8 cellular contexts compared by ENCODE assay signal in genomic region chr2:120012363-120012762, GRCh38. TPM values are rescaled to one million over a fixed set of nuclear protein-coding genes. Genes with fewer than 3 reads are reported as not detected.
DNase-seq lines count a peak whose midpoint lies in the region; ATAC-seq, FAIRE-seq and TF ChIP-seq lines count a peak whose summit lies in the region.

No MANE protein-coding gene starts in this region.

- H3K9me3 Mint-ChIP-seq in activated naive CD4-positive, alpha-beta T cell treated with anti-CD3 and anti-CD28 coated beads for 36 hours, result no peaks in the 10 kb centered on the region
- H3K9me3 Mint-ChIP-seq in activated naive CD8-positive, alpha-beta T cell treated with anti-CD3 and anti-CD28 coated beads for 36 hours, result no peaks in the 10 kb centered on the region

- H3K4me1 Mint-ChIP-seq in activated naive CD4-positive, alpha-beta T cell treated with anti-CD3 and anti-CD28 coated beads for 36 hours (ENCODE audit: low read depth), result peaks cover 8% of the 10 kb centered on the region
- peaks cover 16% of the 10 kb centered on the region for H3K4me1 Mint-ChIP-seq in activated naive CD8-positive, alpha-beta T cell treated with anti-CD3 and anti-CD28 coated beads for 36 hours

- CTCF ChIA-PET in activated naive CD4-positive, alpha-beta T cell treated with anti-CD3 and anti-CD28 coated beads for 36 hours (lab: Charles Lee), result interaction anchor here (0.6 to 1.5 kb wide), 5 partner anchors 97 to 301 kb away, joined by 3 to 7 read pairs (median 3); no protein-coding TSS in a partner anchor

- H3K36me3 ChIP-seq in upper lobe of left lung, result no peaks in the 10 kb centered on the region

- no peaks in the 10 kb centered on the region for H3K27me3 ChIP-seq in upper lobe of left lung

- DNase-seq in activated naive CD4-positive, alpha-beta T cell treated with anti-CD3 and anti-CD28 coated beads for 36 hours, result no peak
- no peak for DNase-seq in activated naive CD4-positive, alpha-beta T cell (lab: John Stamatoyannopoulos, UW)
- DNase-seq in activated naive CD8-positive, alpha-beta T cell treated with anti-CD3 and anti-CD28 coated beads for 36 hours, result no peak
- DNase-seq in lower leg skin (ENCODE audit: low spot score in 2 of 2), result no peak
- no peak for DNase-seq in upper lobe of left lung
- no peak for DNase-seq in COR-L47 (lab: John Stamatoyannopoulos, UW)
- no peak for DNase-seq in RCC 7860 (ENCODE audit: low spot score)

- no peak for TF ChIP-seq EP300 in upper lobe of left lung (IDR thresholded peaks at IDR 0.05)

- no peaks in the 10 kb centered on the region for H3K27me3 Mint-ChIP-seq in activated naive CD4-positive, alpha-beta T cell treated with anti-CD3 and anti-CD28 coated beads for 36 hours (ENCODE audit: low read depth)
- no peaks in the 10 kb centered on the region for H3K27me3 Mint-ChIP-seq in activated naive CD8-positive, alpha-beta T cell treated with anti-CD3 and anti-CD28 coated beads for 36 hours

- no peaks in the 10 kb centered on the region for H3K9me3 ChIP-seq in upper lobe of left lung

- ATAC-seq in upper lobe of left lung (ENCODE audit: low FRiP score in 2 of 2) (no peak), GM21723 (IDR thresholded peaks at IDR 0.05; ENCODE audit: unreplicated experiment) (no peak)

- TF ChIP-seq POLR2A in lower leg skin (IDR thresholded peaks at IDR 0.05) (no peak), upper lobe of left lung (IDR thresholded peaks at IDR 0.05) (no peak)

- WGBS in lower leg skin, 2 donors, result 22 to 30% methylated on average over 8 of the region's 8 CpGs
- 24 to 29% methylated on average over 8 of the region's 8 CpGs for WGBS in upper lobe of left lung, 2 donors

- intact Hi-C loops in activated naive CD4-positive, alpha-beta T cell treated with anti-CD3 and anti-CD28 coated beads for 36 hours (cut with micrococcal nuclease), result loop anchor here (1.0 to 5.0 kb wide), 5 partner anchors 97 to 646 kb away; partner anchors contain the start of genes C2orf76, DBI and RALB
- intact Hi-C loops in lower leg skin (cut with DNase I; ENCODE audit: low total_unique reads), result no loop called here

- H3K4me3 ChIP-seq in lower leg skin (ENCODE audit: low read depth, poor library complexity, severe bottlenecking), result peak overlapping the region; percentile 88
- peak overlapping the region in 3 of 4 donors; percentile 68 to 96 (median 86) for H3K4me3 ChIP-seq in upper lobe of left lung

- no peaks in the 10 kb centered on the region for H3K36me3 Mint-ChIP-seq in activated naive CD4-positive, alpha-beta T cell treated with anti-CD3 and anti-CD28 coated beads for 36 hours (ENCODE audit: low read depth)
- H3K36me3 Mint-ChIP-seq in activated naive CD8-positive, alpha-beta T cell treated with anti-CD3 and anti-CD28 coated beads for 36 hours, result no peaks in the 10 kb centered on the region

- TF ChIP-seq CTCF in lower leg skin (IDR thresholded peaks at IDR 0.05) (no peak), upper lobe of left lung (IDR thresholded peaks at IDR 0.05) (no peak)

- peaks cover 0 to 10% (median 7%) of the 10 kb centered on the region in 4 donors for H3K4me1 ChIP-seq in upper lobe of left lung

- H3K4me3 Mint-ChIP-seq in activated naive CD4-positive, alpha-beta T cell treated with anti-CD3 and anti-CD28 coated beads for 36 hours, result peak overlapping the region; percentile 66
- H3K4me3 Mint-ChIP-seq in activated naive CD8-positive, alpha-beta T cell treated with anti-CD3 and anti-CD28 coated beads for 36 hours, result peak overlapping the region; percentile 66

- peak overlapping the region; percentile 88 to 92 (median 91) for H3K27ac ChIP-seq in upper lobe of left lung

- FAIRE-seq in RCC 7860 (lab: Jason Lieb, UNC), result no peak

- H3K27ac Mint-ChIP-seq in activated naive CD4-positive, alpha-beta T cell treated with anti-CD3 and anti-CD28 coated beads for 36 hours, result no peak overlapping the region
- peak overlapping the region; percentile 11 for H3K27ac Mint-ChIP-seq in activated naive CD8-positive, alpha-beta T cell treated with anti-CD3 and anti-CD28 coated beads for 36 hours

RNA-seq across cellular contexts. Expression of gene EPB41L5, which starts 0.5 kb away (rescaled TPM):
- total RNA-seq in activated naive CD4-positive, alpha-beta T cell treated with anti-CD3 and anti-CD28 coated beads for 36 hours, result 1 to 10 TPM; 2.3 to 2.5 TPM
- total RNA-seq in activated naive CD8-positive, alpha-beta T cell treated with anti-CD3 and anti-CD28 coated beads for 36 hours, result 1 to 10 TPM; 3.8 to 4.5 TPM
- total RNA-seq in lower leg skin (10 to 100 TPM; 12.4 to 25.4 (median 23.0) TPM), upper lobe of left lung (100 to 1,000 TPM in 3 of 6 donors, 10 to 100 TPM in 3; 53.0 to 182 (median 92.3) TPM)
